ENCODE assay signal across 1 cellular context in the genomic region with DNA sequence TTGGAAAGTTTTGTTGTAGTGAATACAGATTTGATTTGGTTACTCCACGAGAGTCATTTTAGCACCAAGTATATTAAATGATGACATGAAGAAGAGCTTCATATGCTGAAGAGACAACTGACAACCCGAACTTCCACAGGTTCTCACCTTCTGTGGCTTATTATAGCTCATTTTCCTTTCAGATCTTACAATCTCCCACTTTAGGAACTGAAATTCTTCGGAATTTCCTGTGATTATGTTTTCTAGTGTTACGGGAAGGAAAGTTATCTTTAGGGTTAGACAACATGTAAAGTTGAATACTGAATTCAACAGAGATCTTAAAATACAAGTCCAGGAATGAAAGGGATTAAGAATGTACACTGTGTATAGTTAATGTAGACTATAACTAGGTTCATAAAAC.
TF ChIP-seq lines count a peak whose summit lies in the region.

No MANE protein-coding gene starts in this region.

TF ChIP-seq in endothelial cell of umbilical vein, 7 proteins besides CTCF, POLR2A, EP300 and RAD21:
- peak; percentile 16 for TF ChIP-seq GATA2 (IDR thresholded peaks at IDR 0.05; ENCODE audit: insufficient read depth, insufficient read length, low read depth, low read length)
- no peak for TF ChIP-seq POLR2AphosphoS5 (IDR thresholded peaks at IDR 0.05; ENCODE audit: insufficient read depth, low read depth, low read length)
- TF ChIP-seq JUN (IDR thresholded peaks at IDR 0.05; ENCODE audit: borderline replicate concordance, insufficient read depth, insufficient read length, low read depth), result no peak
- TF ChIP-seq MYC (IDR thresholded peaks at IDR 0.05; ENCODE audit: low read depth, low read length), result no peak
